8 cellular contexts compared by ENCODE assay signal in genomic region chr4:2843909-2844584, GRCh38. TPM values are rescaled to one million over a fixed set of nuclear protein-coding genes. Genes with fewer than 3 reads are reported as not detected.
DNase-seq lines count a peak whose midpoint lies in the region; ATAC-seq and TF ChIP-seq lines count a peak whose summit lies in the region.

No MANE protein-coding gene starts in this region.

- CTCF ChIA-PET in Caco-2 (lab: Charles Lee) (no interaction called here), MCF 10A (lab: Yijun Ruan, JAX) (interaction anchor here (0.6 kb wide), 1 partner anchor 77 kb away, joined by 3 read pairs; no protein-coding TSS in a partner anchor)

- intact Hi-C loops in Caco-2 (cut with micrococcal nuclease; ENCODE audit: unreplicated experiment), result no loop called here
- intact Hi-C loops in MCF 10A (cut with micrococcal nuclease), result loop anchor here (2.0 to 5.0 kb wide), 2 partner anchors 79 to 93 kb away; no protein-coding TSS in a partner anchor

- POLR2A ChIA-PET in Caco-2 (lab: Charles Lee) (interaction anchor here (0.6 kb wide), 1 partner anchor 51 kb away, joined by 4 read pairs; the partner anchor contains the start of gene SH3BP2), MCF 10A (lab: Yijun Ruan, JAX) (interaction anchor here (0.8 to 3.8 kb wide), 11 partner anchors 13 to 121 kb away, joined by 3 to 18 read pairs (median 4); partner anchors contain the start of genes GRK4 and NOP14)

- no peaks in the 10 kb centered on the region for H3K36me3 ChIP-seq in Caco-2 (ENCODE audit: control insufficient read depth, insufficient read depth, low read length)
- no peaks in the 10 kb centered on the region for H3K36me3 ChIP-seq in kidney epithelial cell (ENCODE audit: control insufficient read depth, insufficient read depth, low read length)

- H3K27me3 ChIP-seq in Caco-2 (replicated peaks; ENCODE audit: control insufficient read depth, insufficient read depth, low read length) (no peaks in the 10 kb centered on the region), kidney epithelial cell (ENCODE audit: control insufficient read depth, insufficient read depth, low read length) (no peaks in the 10 kb centered on the region)

- TF ChIP-seq CTCF in Caco-2 (IDR thresholded peaks at IDR 0.05; ENCODE audit: insufficient read depth in 1 of 2, low read depth in 1 of 2, low read length in 1 of 2, severe bottlenecking in 1 of 2, unreplicated experiment in 1 of 2), result no peak
- no peak for TF ChIP-seq CTCF in MCF 10A (IDR thresholded peaks at IDR 0.05; ENCODE audit: unreplicated experiment)
- no peak for TF ChIP-seq CTCF in kidney epithelial cell (IDR thresholded peaks at IDR 0.05; ENCODE audit: insufficient read depth, low read length, poor library complexity, severe bottlenecking)

- H3K9me3 ChIP-seq in Caco-2, result no peaks in the 10 kb centered on the region

- DNase-seq in Caco-2 (peak; percentile 68 to 72), NAMALWA (ENCODE audit: low spot score) (peak; percentile 57), MCF 10A (ENCODE audit: unreplicated experiment) (peak; percentile 25), kidney epithelial cell (ENCODE audit: low read depth) (no peak), epidermal melanocyte (ENCODE audit: insufficient read length, low spot score) (no peak), DMS153 (lab: John Stamatoyannopoulos, UW) (no peak)

- ATAC-seq in GM21576 (IDR thresholded peaks at IDR 0.05; ENCODE audit: unreplicated experiment), result peak; percentile 17
- peak; percentile 59 for ATAC-seq in stimulated activated memory B cell treated with anti-CD40 and anti-IgM and Interleukin-4, amounts not matched to agents 10 μg/mL and 1 μg/mL and 100 μg/mL, for 72 hours

- H3K27ac Mint-ChIP-seq in Caco-2 (ENCODE audit: unreplicated experiment) (peak overlapping the region; percentile 92), MCF 10A (ENCODE audit: low read depth, unreplicated experiment) (peak overlapping the region; percentile 95)
- peak overlapping the region; percentile 84 for H3K27ac Mint-ChIP-seq in stimulated activated memory B cell treated with anti-CD40 and anti-IgM and Interleukin-4, amounts not matched to agents 10 μg/mL and 1 μg/mL and 100 μg/mL, for 72 hours

- H3K4me1 Mint-ChIP-seq in Caco-2 (ENCODE audit: low read depth, unreplicated experiment) (peaks cover 33% of the 10 kb centered on the region), MCF 10A (ENCODE audit: insufficient read depth, unreplicated experiment) (peaks cover 22% of the 10 kb centered on the region)
- H3K4me1 Mint-ChIP-seq in stimulated activated memory B cell treated with anti-CD40 and anti-IgM and Interleukin-4, amounts not matched to agents 10 μg/mL and 1 μg/mL and 100 μg/mL, for 72 hours, result peaks cover 65% of the 10 kb centered on the region

- H3K9me3 Mint-ChIP-seq in Caco-2 (ENCODE audit: unreplicated experiment), result no peaks in the 10 kb centered on the region
- H3K9me3 Mint-ChIP-seq in MCF 10A (ENCODE audit: unreplicated experiment), result no peaks in the 10 kb centered on the region
- H3K9me3 Mint-ChIP-seq in stimulated activated memory B cell treated with anti-CD40 and anti-IgM and Interleukin-4, amounts not matched to agents 10 μg/mL and 1 μg/mL and 100 μg/mL, for 72 hours, result peaks cover 3% of the 10 kb centered on the region

- H3K4me3 ChIP-seq in Caco-2 (ENCODE audit: low read depth, low read length) (peak overlapping the region; percentile 90), kidney epithelial cell (ENCODE audit: low read depth, low read length) (peak overlapping the region; percentile 75)

- H3K4me3 Mint-ChIP-seq in Caco-2 (ENCODE audit: unreplicated experiment) (peak overlapping the region; percentile 90), MCF 10A (ENCODE audit: unreplicated experiment) (peak overlapping the region; percentile 88)
- peak overlapping the region; percentile 90 for H3K4me3 Mint-ChIP-seq in stimulated activated memory B cell treated with anti-CD40 and anti-IgM and Interleukin-4, amounts not matched to agents 10 μg/mL and 1 μg/mL and 100 μg/mL, for 72 hours

- H3K4me1 ChIP-seq in Caco-2, result peaks cover 27% of the 10 kb centered on the region

- H3K36me3 Mint-ChIP-seq in Caco-2 (ENCODE audit: insufficient read depth, unreplicated experiment) (peaks cover 26% of the 10 kb centered on the region), MCF 10A (ENCODE audit: insufficient read depth, unreplicated experiment) (peaks cover 5% of the 10 kb centered on the region)
- peaks cover 5% of the 10 kb centered on the region for H3K36me3 Mint-ChIP-seq in stimulated activated memory B cell treated with anti-CD40 and anti-IgM and Interleukin-4, amounts not matched to agents 10 μg/mL and 1 μg/mL and 100 μg/mL, for 72 hours

- BruUV-seq in Caco-2 (replicated peaks; lab: Mats Ljungman, UMichigan), result no TSS peak
- no TSS peak for BruUV-seq in MCF 10A (replicated peaks; lab: Mats Ljungman, UMichigan)

- no peaks in the 10 kb centered on the region for H3K27me3 Mint-ChIP-seq in Caco-2 (ENCODE audit: insufficient read depth, unreplicated experiment)
- no peaks in the 10 kb centered on the region for H3K27me3 Mint-ChIP-seq in MCF 10A (ENCODE audit: insufficient read depth, unreplicated experiment)
- no peaks in the 10 kb centered on the region for H3K27me3 Mint-ChIP-seq in stimulated activated memory B cell treated with anti-CD40 and anti-IgM and Interleukin-4, amounts not matched to agents 10 μg/mL and 1 μg/mL and 100 μg/mL, for 72 hours

RNA-seq across cellular contexts. Expression of gene ADD1, which starts 0.4 kb away (rescaled TPM):
- 222 and 242 TPM in 2 replicates for total RNA-seq in Caco-2 (2022)
- 131 and 161 TPM in 2 replicates for total RNA-seq in MCF 10A (2022)
- 132 and 142 TPM in 2 replicates for total RNA-seq in kidney epithelial cell

RNA-seq across cellular contexts. Expression of gene SH3BP2, which starts 51.2 kb away (rescaled TPM):
- total RNA-seq in Caco-2 (2022) (44.4 and 48.5 TPM in 2 replicates), MCF 10A (2022) (48.4 and 57.9 TPM in 2 replicates), kidney epithelial cell (56.1 and 62.7 TPM in 2 replicates)

Comparison
In these comparisons a context has a peak if more than half of its experiments do, and no peak if none do; other contexts are left out.
1. DNase-seq: peak in Caco-2 (2 of 2), NAMALWA (single experiment) and MCF 10A (single experiment); none in kidney epithelial cell (single experiment), epidermal melanocyte (single experiment) and DMS153 (single experiment).
2. Peak in every context shown above with its lines, with median percentiles within 50 percentile points of each other: H3K27ac Mint-ChIP-seq and H3K4me3 Mint-ChIP-seq.